In the genomic region with DNA sequence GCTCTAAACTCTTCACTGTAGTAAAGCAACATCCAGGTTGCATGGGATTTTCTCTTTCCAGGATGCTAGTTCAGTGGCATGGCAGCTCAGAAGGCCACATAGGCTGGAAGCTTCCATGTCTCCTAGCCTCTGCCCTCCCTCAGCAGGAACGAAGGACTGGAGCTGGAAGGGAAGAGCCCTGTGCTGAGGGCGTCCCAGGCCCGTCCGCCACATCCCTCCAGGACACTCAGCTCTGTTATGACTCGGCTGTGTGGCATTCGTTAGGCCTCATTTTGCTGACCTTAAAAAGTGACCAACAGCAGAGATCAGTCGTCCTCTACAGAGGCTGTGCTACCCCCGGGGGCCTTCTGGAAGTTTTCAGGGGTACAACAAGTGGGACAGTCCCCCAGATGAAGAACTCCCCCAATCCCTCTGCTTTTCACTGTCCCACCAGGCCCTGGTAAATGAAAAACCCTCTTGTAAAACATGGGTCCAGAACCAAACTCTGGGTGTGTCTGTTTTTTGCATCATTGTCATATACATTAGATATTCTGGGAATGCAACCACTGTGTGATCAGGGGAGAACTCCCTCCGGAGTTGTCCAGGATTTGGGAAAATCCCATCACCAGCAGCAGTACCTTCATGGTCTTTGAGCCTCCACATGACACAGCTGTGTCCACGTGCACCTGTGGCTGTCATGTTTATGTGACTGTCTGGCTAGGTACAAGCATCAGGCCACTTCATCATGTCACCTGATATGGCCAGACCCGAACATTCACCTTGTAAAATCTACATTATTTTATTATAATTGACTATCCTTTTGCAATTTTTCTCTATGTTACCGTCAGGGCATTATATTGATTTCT, we compare ENCODE assay signal across 21 cellular contexts.
"Had no signal": no experiment of that assay in that cellular context is flagged by ENCODE, and none has a peak within 500 bp of the region (broad histone marks: within the 10 kb centered on the region; RNA-seq: fewer than 3 reads in every experiment).

No MANE protein-coding gene starts in this region.

- H3K9me3 Mint-ChIP-seq: activated T-helper 17 cell treated with anti-CD3 and anti-CD28 coated beads, Interleukin-2, amount 50 U/mL, for 72 hours had no signal

- DNase-seq: activated CD4-positive, alpha-beta T cell treated with anti-CD3 and anti-CD28 coated beads, Interleukin-2, amount 10 ng/mL, durations not matched to agents 7 days and 5 days; activated CD8-positive, alpha-beta memory T cell treated with anti-CD3 and anti-CD28 coated beads for 24 hours; activated naive CD4-positive, alpha-beta T cell treated with anti-CD3 and anti-CD28 coated beads for 36 hours; left ventricle myocardium inferior; naive thymus-derived CD4-positive, alpha-beta T cell; retina; stimulated activated CD4-positive, alpha-beta T cell treated with anti-CD3 and anti-CD28 coated beads, Interleukin-12 subunit alpha, Interleukin-12 subunit beta, amount 100 ng/mL, for 4 hours; stimulated activated CD4-positive, alpha-beta T cell treated with anti-CD3 and anti-CD28 coated beads, Interleukin-1b, Interleukin-23, amount 100 ng/mL, for 48 hours; stimulated activated CD8-positive, alpha-beta memory T cell treated with anti-CD3 and anti-CD28 coated beads, Interleukin-4, amount 100 ng/mL, for 48 hours; stimulated activated naive CD4-positive, alpha-beta T cell; T-helper 1 cell; T-helper 9 cell; thyroid gland had no signal

- H3K27ac Mint-ChIP-seq: activated CD4-positive, alpha-beta T cell treated with anti-CD3 and anti-CD28 coated beads, Interleukin-2, amount 10 ng/mL, durations not matched to agents 7 days and 5 days; activated naive CD4-positive, alpha-beta T cell treated with anti-CD3 and anti-CD28 coated beads for 36 hours; activated T-helper 17 cell treated with anti-CD3 and anti-CD28 coated beads, Interleukin-2, amount 50 U/mL, for 72 hours; memory B cell; naive thymus-derived CD4-positive, alpha-beta T cell had no signal

- H3K4me3 Mint-ChIP-seq: activated CD4-positive, alpha-beta T cell treated with anti-CD3 and anti-CD28 coated beads, Interleukin-2, amount 10 ng/mL, durations not matched to agents 7 days and 5 days; activated naive CD4-positive, alpha-beta T cell treated with anti-CD3 and anti-CD28 coated beads for 36 hours; activated T-helper 17 cell treated with anti-CD3 and anti-CD28 coated beads, Interleukin-2, amount 50 U/mL, for 72 hours; memory B cell; naive thymus-derived CD4-positive, alpha-beta T cell had no signal

- H3K4me1 ChIP-seq: ascending aorta, thyroid gland had no signal

- H3K27ac ChIP-seq: ascending aorta, coronary artery, left ventricle myocardium inferior, neutrophil, thyroid gland had no signal

- FAIRE-seq: endometrium, frontal cortex, keratinocyte had no signal

- H3K4me1 Mint-ChIP-seq: activated CD4-positive, alpha-beta T cell treated with anti-CD3 and anti-CD28 coated beads, Interleukin-2, amount 10 ng/mL, durations not matched to agents 7 days and 5 days; activated T-helper 17 cell treated with anti-CD3 and anti-CD28 coated beads, Interleukin-2, amount 50 U/mL, for 72 hours; memory B cell had no signal

- H3K27me3 Mint-ChIP-seq: activated T-helper 17 cell treated with anti-CD3 and anti-CD28 coated beads, Interleukin-2, amount 50 U/mL, for 72 hours had no signal

- H3K9me3 ChIP-seq: ascending aorta, neutrophil, thyroid gland had no signal

- H3K4me3 ChIP-seq: ascending aorta, coronary artery, left ventricle myocardium inferior, thyroid gland had no signal

- H3K27me3 ChIP-seq: ascending aorta, neutrophil, thyroid gland had no signal

- H3K36me3 Mint-ChIP-seq: memory B cell had no signal

- ATAC-seq: activated T-helper 17 cell treated with anti-CD3 and anti-CD28 coated beads, Interleukin-2, amount 50 U/mL, for 72 hours; naive thymus-derived CD4-positive, alpha-beta T cell had no signal

- H3K36me3 ChIP-seq: ascending aorta, left ventricle myocardium inferior, neutrophil, thyroid gland had no signal
